Comparison of ENCODE assay signal across 27 cellular contexts in the genomic region with DNA sequence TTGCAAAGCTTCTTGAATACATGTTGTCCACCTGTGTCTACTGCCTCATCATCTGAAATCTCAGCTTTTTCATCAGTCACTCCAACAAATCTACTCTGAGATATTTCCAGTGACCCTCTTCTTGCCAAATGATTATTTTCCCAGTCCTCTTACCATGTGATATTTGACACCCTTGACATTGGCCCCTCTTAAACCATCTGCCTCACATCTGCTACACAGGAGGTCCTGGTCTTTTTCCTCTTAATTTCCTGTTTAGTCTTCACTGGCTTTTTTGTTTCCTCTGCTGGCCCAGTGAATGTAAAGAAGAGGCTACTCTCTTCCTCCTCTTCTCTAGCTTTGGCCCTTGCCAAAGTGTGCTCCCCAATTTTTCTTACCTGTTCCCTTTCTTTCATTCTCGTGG.
DNase-seq lines count a peak whose midpoint lies in the region; ATAC-seq and TF ChIP-seq lines count a peak whose summit lies in the region.
"Had no signal": no experiment of that assay in that cellular context is flagged by ENCODE, and none has a peak within 500 bp of the region (broad histone marks: within the 10 kb centered on the region; RNA-seq: fewer than 3 reads in every experiment).

No MANE protein-coding gene starts in this region.

- no peaks in the 10 kb centered on the region for H3K36me3 Mint-ChIP-seq in glutamatergic neuron (ENCODE audit: unreplicated experiment)
- H3K36me3 Mint-ChIP-seq: natural killer cell treated with Interleukin-12 subunit alpha and Interleukin-12 subunit beta and Interleukin-15 and Interleukin-18, amount 100 ng/mL, for 72 hours had no signal

- DNase-seq in DMS 273 treated with DMSO at 0.1 percent for 48 hours (lab: John Stamatoyannopoulos, UW) (peak; percentile 71), HFF-Myc (ENCODE audit: extremely low read depth, low read depth) (peak; percentile 61), NCI-H748 treated with DMSO at 0.1 percent for 48 hours (lab: John Stamatoyannopoulos, UW) (peak; percentile 13), glutamatergic neuron (no peak), ureter (ENCODE audit: low spot score) (no peak), DMS79 (lab: John Stamatoyannopoulos, UW) (no peak)
- DNase-seq: activated CD4-positive, alpha-beta T cell treated with anti-CD3 and anti-CD28 coated beads for 4 hours; activated naive CD4-positive, alpha-beta T cell treated with anti-CD3 and anti-CD28 coated beads, Interleukin-2, amount 50 U/mL, for 16 hours; Caco-2; dermis blood vessel endothelial cell; endodermal cell; gastrocnemius medialis; KG1; kidney glomerular epithelial cell; MG63; NCI-H526 treated with DMSO at 0.1 percent for 48 hours; sigmoid colon; stimulated activated CD4-positive, alpha-beta T cell treated with anti-CD3 and anti-CD28 coated beads, Interleukin-4, amount 100 ng/mL, for 1 hour; T1000; thyroid gland had no signal

- peaks cover 19% of the 10 kb centered on the region for H3K9me3 Mint-ChIP-seq in glutamatergic neuron (ENCODE audit: unreplicated experiment)
- H3K9me3 Mint-ChIP-seq: activated T-helper 2 cell treated with anti-CD3 and anti-CD28 coated beads, Interferon-gamma antibody, Interleukin-2, Interleukin-4, amounts not matched to agents 10 μg/mL and 5 μg/mL and 100 μg/mL, durations not matched to agents 14 hours and 24 hours and 36 hours; brain; endodermal cell had no signal

- H3K4me3 ChIP-seq in HFF-Myc (replicated peaks; ENCODE audit: low read depth, low read length) = no peak overlapping the region
- H3K4me3 ChIP-seq: esophagus muscularis mucosa, gastrocnemius medialis, hepatocyte, lung, MG63, sigmoid colon, thyroid gland had no signal

- no peak for TF ChIP-seq CTCF in HFF-Myc (IDR thresholded peaks at IDR 0.05; ENCODE audit: low read depth, low read length, missing control alignments)
- TF ChIP-seq CTCF in glutamatergic neuron (IDR thresholded peaks at IDR 0.05; ENCODE audit: partially characterized antibody, unreplicated experiment) = no peak

- ATAC-seq in HG02642 (IDR thresholded peaks at IDR 0.05; ENCODE audit: poor library complexity, unreplicated experiment) = no peak
- ATAC-seq: gastrocnemius medialis; natural killer cell treated with Interleukin-12 subunit alpha and Interleukin-12 subunit beta and Interleukin-15 and Interleukin-18, amount 100 ng/mL, for 72 hours had no signal

- H3K4me3 Mint-ChIP-seq in glutamatergic neuron (ENCODE audit: unreplicated experiment) = peak overlapping the region; percentile 41
- H3K4me3 Mint-ChIP-seq: brain; endodermal cell; natural killer cell treated with Interleukin-12 subunit alpha and Interleukin-12 subunit beta and Interleukin-15 and Interleukin-18, amount 100 ng/mL, for 72 hours had no signal

- H3K27ac Mint-ChIP-seq in glutamatergic neuron (ENCODE audit: unreplicated experiment) = peak overlapping the region; percentile 80
- H3K27ac Mint-ChIP-seq: activated T-helper 2 cell treated with anti-CD3 and anti-CD28 coated beads, Interferon-gamma antibody, Interleukin-2, Interleukin-4, amounts not matched to agents 10 μg/mL and 5 μg/mL and 100 μg/mL, durations not matched to agents 14 hours and 24 hours and 36 hours; brain; endodermal cell; natural killer cell treated with Interleukin-12 subunit alpha and Interleukin-12 subunit beta and Interleukin-15 and Interleukin-18, amount 100 ng/mL, for 72 hours had no signal

- H3K27me3 Mint-ChIP-seq in glutamatergic neuron (ENCODE audit: unreplicated experiment) = peaks cover 11% of the 10 kb centered on the region
- H3K27me3 Mint-ChIP-seq: brain had no signal

- H3K4me1 Mint-ChIP-seq in glutamatergic neuron (ENCODE audit: low read depth, unreplicated experiment) = peaks cover 51% of the 10 kb centered on the region
- H3K4me1 Mint-ChIP-seq: endodermal cell had no signal

Comparison
In these comparisons a context has a peak if more than half of its experiments do, and no peak if none do; other contexts are left out.
1. DNase-seq: peak in DMS 273 treated with DMSO at 0.1 percent for 48 hours (single experiment), HFF-Myc (single experiment) and NCI-H748 treated with DMSO at 0.1 percent for 48 hours (single experiment); none in glutamatergic neuron (single experiment), ureter (single experiment) and DMS79 (single experiment).